Comparison of ENCODE assay signal across 8 cellular contexts in genomic region chr1:165144757-165145397, GRCh38.
DNase-seq lines count a peak whose midpoint lies in the region; TF ChIP-seq lines count a peak whose summit lies in the region.

No MANE protein-coding gene starts in this region.

- H3K27me3 ChIP-seq in WERI-Rb-1 (ENCODE audit: insufficient read depth, low read depth, severe bottlenecking): no peaks in the 10 kb centered on the region

- H3K36me3 ChIP-seq in WERI-Rb-1: no peaks in the 10 kb centered on the region

- H3K4me3 Mint-ChIP-seq in HFFc6: no peak overlapping the region

- H3K27me3 Mint-ChIP-seq in HFFc6 (ENCODE audit: insufficient read depth): peaks cover 15% of the 10 kb centered on the region

- TF ChIP-seq CTCF in HFFc6 (IDR thresholded peaks at IDR 0.05) (peak; percentile 90), WERI-Rb-1 (IDR thresholded peaks at IDR 0.05; ENCODE audit: low read depth, low read length) (peak; percentile 63), fibroblast of pulmonary artery (IDR thresholded peaks at IDR 0.05; ENCODE audit: low read length, missing control alignments) (peak; percentile 87)

- H3K4me3 ChIP-seq in WERI-Rb-1 (ENCODE audit: low read depth, low read length) (no peak overlapping the region), fibroblast of pulmonary artery (replicated peaks; ENCODE audit: low read depth, low read length) (no peak overlapping the region)

- DNase-seq in activated T-cell treated with anti-CD3 and anti-CD28 coated beads for 1 hour (ENCODE audit: low read depth) (peak; percentile 5), HFFc6 (peak; percentile 57), NCI-H187 (lab: John Stamatoyannopoulos, UW) (peak; percentile 62 to 71), WERI-Rb-1 (peak; percentile 81), fibroblast of pulmonary artery (ENCODE audit: low read depth) (peak; percentile 63), occipital lobe (lab: John Stamatoyannopoulos, UW) (peak; percentile 16), GF-D8 (lab: John Stamatoyannopoulos, UW) (no peak)
- no peak for DNase-seq in activated T-cell treated with anti-CD3 and anti-CD28 coated beads, Interleukin-2, amount 50 U/mL, for 1 hour

- no peaks in the 10 kb centered on the region for H3K36me3 Mint-ChIP-seq in HFFc6 (ENCODE audit: low read depth)

- no peak overlapping the region for H3K27ac Mint-ChIP-seq in HFFc6

- H3K9me3 ChIP-seq in WERI-Rb-1 (ENCODE audit: severe bottlenecking): no peaks in the 10 kb centered on the region

- H3K9me3 Mint-ChIP-seq in HFFc6: no peaks in the 10 kb centered on the region

- no peak overlapping the region for H3K27ac ChIP-seq in WERI-Rb-1

- H3K4me1 Mint-ChIP-seq in HFFc6 (ENCODE audit: low read depth): no peaks in the 10 kb centered on the region

Comparison
In these comparisons a context has a peak if more than half of its experiments do, and no peak if none do; other contexts are left out.
1. DNase-seq: peak in activated T-cell treated with anti-CD3 and anti-CD28 coated beads for 1 hour (single experiment), HFFc6 (single experiment), NCI-H187 (2 of 2), WERI-Rb-1 (single experiment), fibroblast of pulmonary artery (single experiment) and occipital lobe (single experiment); none in activated T-cell treated with anti-CD3 and anti-CD28 coated beads, Interleukin-2, amount 50 U/mL, for 1 hour (single experiment) and GF-D8 (single experiment).
2. Peak in every context shown above with its lines, with median percentiles within 50 percentile points of each other: CTCF ChIP-seq.